1 cellular context compared by ENCODE assay signal in the genomic region with DNA sequence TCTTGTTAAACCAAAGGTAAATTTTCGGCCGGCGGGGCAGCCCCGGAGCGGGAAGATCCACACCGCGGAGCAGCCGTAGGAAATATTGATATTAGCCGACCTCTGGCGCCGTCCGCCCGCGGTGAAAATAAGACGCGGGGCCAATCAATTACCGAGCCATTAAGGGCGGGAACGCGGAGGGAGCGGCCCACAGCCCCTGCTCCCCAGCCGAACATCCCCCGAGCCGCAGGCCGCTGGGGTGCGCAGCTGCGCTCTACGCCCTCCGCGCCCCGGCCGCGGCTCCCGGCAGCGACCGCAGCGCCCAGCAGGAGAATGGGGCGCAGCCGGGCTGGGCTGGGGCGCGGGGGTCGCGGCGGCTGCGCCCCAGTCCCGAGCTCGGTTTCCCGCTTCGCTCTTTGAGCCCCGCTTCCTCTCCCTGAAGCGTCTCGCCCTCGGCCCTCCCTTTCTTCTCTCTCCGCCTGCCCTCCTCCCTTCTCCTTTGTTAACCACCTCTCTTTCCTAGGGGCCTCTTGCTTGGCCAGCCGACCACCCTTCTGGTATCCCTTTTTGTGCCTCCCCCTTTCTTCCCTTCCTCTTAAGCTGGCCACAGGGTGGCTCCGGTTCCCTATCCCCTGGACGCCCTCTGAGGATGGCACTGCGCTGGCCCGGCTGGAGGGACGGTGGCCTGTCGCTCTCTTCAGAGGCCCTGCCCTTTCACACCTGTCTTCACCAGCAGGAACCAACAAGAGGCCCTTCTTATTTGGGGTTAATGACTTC.
TF ChIP-seq lines count a peak whose summit lies in the region.

No MANE protein-coding gene starts in this region.

TF ChIP-seq in K562, 482 proteins besides CTCF, POLR2A, EP300 and RAD21:
- TF ChIP-seq ZC3H4 (CRISPR knock-in tag; IDR thresholded peaks at IDR 0.05; ENCODE audit: borderline replicate concordance) (no peak), ZNF695 (CRISPR knock-in tag; IDR thresholded peaks at IDR 0.05) (no peak), BCOR (IDR thresholded peaks at IDR 0.05) (no peak), BDP1 (IDR thresholded peaks at IDR 0.05; ENCODE audit: insufficient read depth, insufficient read length) (no peak), RBM34 (IDR thresholded peaks at IDR 0.05; ENCODE audit: borderline replicate concordance, insufficient read depth, low read length) (no peak), MYNN (IDR thresholded peaks at IDR 0.05) (no peak), MYNN (CRISPR knock-in tag; IDR thresholded peaks at IDR 0.05) (no peak), DACH1 (IDR thresholded peaks at IDR 0.05; ENCODE audit: partially characterized antibody) (no peak), TEAD1 (CRISPR knock-in tag; IDR thresholded peaks at IDR 0.05) (no peak), NEUROD1 (IDR thresholded peaks at IDR 0.05; ENCODE audit: borderline replicate concordance, low read depth, low read length, partially characterized antibody) (no peak), CEBPB (tag; IDR thresholded peaks at IDR 0.05) (no peak), HSF4 (CRISPR knock-in tag; IDR thresholded peaks at IDR 0.05; ENCODE audit: borderline replicate concordance) (no peak)
- TF ChIP-seq, protein P1, sequence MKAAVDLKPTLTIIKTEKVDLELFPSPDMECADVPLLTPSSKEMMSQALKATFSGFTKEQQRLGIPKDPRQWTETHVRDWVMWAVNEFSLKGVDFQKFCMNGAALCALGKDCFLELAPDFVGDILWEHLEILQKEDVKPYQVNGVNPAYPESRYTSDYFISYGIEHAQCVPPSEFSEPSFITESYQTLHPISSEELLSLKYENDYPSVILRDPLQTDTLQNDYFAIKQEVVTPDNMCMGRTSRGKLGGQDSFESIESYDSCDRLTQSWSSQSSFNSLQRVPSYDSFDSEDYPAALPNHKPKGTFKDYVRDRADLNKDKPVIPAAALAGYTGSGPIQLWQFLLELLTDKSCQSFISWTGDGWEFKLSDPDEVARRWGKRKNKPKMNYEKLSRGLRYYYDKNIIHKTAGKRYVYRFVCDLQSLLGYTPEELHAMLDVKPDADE (conservative IDR thresholded peaks at IDR 0.05; ENCODE audit: control insufficient read depth, low read depth, low read length): no peak
- TF ChIP-seq, protein P2, sequence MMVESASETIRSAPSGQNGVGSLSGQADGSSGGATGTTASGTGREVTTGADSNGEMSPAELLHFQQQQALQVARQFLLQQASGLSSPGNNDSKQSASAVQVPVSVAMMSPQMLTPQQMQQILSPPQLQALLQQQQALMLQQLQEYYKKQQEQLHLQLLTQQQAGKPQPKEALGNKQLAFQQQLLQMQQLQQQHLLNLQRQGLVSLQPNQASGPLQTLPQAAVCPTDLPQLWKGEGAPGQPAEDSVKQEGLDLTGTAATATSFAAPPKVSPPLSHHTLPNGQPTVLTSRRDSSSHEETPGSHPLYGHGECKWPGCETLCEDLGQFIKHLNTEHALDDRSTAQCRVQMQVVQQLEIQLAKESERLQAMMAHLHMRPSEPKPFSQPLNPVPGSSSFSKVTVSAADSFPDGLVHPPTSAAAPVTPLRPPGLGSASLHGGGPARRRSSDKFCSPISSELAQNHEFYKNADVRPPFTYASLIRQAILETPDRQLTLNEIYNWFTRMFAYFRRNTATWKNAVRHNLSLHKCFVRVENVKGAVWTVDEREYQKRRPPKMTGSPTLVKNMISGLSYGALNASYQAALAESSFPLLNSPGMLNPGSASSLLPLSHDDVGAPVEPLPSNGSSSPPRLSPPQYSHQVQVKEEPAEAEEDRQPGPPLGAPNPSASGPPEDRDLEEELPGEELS (CRISPR knock-in tag; IDR thresholded peaks at IDR 0.05; ENCODE audit: borderline replicate concordance): no peak
- TF ChIP-seq, protein P3, sequence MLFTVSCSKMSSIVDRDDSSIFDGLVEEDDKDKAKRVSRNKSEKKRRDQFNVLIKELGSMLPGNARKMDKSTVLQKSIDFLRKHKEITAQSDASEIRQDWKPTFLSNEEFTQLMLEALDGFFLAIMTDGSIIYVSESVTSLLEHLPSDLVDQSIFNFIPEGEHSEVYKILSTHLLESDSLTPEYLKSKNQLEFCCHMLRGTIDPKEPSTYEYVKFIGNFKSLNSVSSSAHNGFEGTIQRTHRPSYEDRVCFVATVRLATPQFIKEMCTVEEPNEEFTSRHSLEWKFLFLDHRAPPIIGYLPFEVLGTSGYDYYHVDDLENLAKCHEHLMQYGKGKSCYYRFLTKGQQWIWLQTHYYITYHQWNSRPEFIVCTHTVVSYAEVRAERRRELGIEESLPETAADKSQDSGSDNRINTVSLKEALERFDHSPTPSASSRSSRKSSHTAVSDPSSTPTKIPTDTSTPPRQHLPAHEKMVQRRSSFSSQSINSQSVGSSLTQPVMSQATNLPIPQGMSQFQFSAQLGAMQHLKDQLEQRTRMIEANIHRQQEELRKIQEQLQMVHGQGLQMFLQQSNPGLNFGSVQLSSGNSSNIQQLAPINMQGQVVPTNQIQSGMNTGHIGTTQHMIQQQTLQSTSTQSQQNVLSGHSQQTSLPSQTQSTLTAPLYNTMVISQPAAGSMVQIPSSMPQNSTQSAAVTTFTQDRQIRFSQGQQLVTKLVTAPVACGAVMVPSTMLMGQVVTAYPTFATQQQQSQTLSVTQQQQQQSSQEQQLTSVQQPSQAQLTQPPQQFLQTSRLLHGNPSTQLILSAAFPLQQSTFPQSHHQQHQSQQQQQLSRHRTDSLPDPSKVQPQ (CRISPR knock-in tag; IDR thresholded peaks at IDR 0.05; ENCODE audit: borderline replicate concordance): no peak
